8 cellular contexts compared by ENCODE assay signal in the genomic region with DNA sequence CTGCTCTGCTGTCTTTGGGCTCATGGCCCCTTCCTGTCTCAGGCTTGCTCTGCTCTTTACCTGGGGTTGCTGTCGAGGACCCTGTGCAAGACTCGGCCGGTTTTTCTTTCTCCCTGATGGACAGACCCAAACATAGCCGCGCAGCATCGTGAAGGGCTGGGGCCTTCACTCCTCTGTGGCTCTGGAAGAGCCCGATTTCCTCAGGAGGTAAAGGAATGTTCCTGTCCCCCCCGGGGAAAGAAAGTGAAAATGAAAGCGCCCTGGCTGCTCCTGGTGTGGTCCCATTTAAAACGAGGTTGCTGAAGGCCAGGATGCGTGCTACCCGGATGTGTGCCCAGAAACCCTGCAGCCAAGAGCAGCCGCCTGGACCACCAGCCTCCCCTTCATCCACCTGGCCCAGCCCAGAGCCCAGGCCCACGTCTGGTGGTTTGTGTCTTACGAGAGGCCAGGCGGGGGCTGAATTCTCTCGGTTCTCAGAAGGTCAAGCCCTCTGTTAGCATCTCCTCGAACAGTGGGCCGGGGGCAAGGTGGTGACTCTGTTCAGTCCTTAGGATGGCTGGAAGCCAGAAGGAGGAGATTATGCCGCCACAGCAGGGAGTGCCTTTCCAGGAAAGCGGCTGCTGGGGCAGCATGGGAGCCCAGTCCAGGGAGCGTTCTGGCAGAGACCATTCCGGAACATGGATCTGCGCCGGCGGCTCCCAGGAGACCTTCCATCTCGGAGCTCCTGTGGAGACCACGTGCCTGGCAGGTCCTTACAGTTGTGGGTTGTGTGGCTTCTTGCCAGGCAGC. TPM values are rescaled to one million over a fixed set of nuclear protein-coding genes. Genes with fewer than 3 reads are reported as not detected.
A peak's percentile ranks its signal among the peaks of the same experiment; 100 is the strongest.
DNase-seq lines count a peak whose midpoint lies in the region; ATAC-seq and TF ChIP-seq lines count a peak whose summit lies in the region.

No MANE protein-coding gene starts in this region.

- peak overlapping the region; percentile 75 for H3K9ac ChIP-seq in OCI-LY1 (ENCODE audit: low read length)

- peak overlapping the region; percentile 99 for H3K4me3 Mint-ChIP-seq in MCF 10A (ENCODE audit: unreplicated experiment)

- peak overlapping the region; percentile 28 for H3K27ac ChIP-seq in OCI-LY1 (ENCODE audit: low read depth, low read length, poor library complexity, severe bottlenecking)
- peak overlapping the region; percentile 97 for H3K27ac ChIP-seq in layer of hippocampus (ENCODE audit: low read depth, low read length)
- H3K27ac ChIP-seq in stomach: peak overlapping the region; percentile 97 to 99 (median 99)

- no peak for TF ChIP-seq EP300 in stomach (IDR thresholded peaks at IDR 0.05)

- H3K4me1 Mint-ChIP-seq in MCF 10A (ENCODE audit: insufficient read depth, unreplicated experiment): peaks cover 25% of the 10 kb centered on the region

- H3K9me2 ChIP-seq in OCI-LY1 (ENCODE audit: low read depth, low read length): no peaks in the 10 kb centered on the region

- H3K4me3 ChIP-seq in GM06990 (replicated peaks; ENCODE audit: low read depth, low read length): peak overlapping the region; percentile 93
- peak overlapping the region; percentile 80 for H3K4me3 ChIP-seq in OCI-LY1 (ENCODE audit: low read depth, low read length, poor library complexity, severe bottlenecking)
- peak overlapping the region; percentile 65 to 97 (median 88) for H3K4me3 ChIP-seq in stomach

- H3K79me2 ChIP-seq in OCI-LY1 (ENCODE audit: insufficient read depth, low read length): peaks cover 27% of the 10 kb centered on the region; the same call in 1 of the 2 replicates

- CTCF ChIA-PET in MCF 10A (lab: Yijun Ruan, JAX): interaction anchor here (0.6 to 7.3 kb wide), 8 partner anchors 10 to 660 kb away, joined by 3 to 72 read pairs (median 4); a partner anchor contains a TSS

- peak overlapping the region; percentile 95 for H3K27ac Mint-ChIP-seq in MCF 10A (ENCODE audit: low read depth, unreplicated experiment)

- ATAC-seq in HG02970 (IDR thresholded peaks at IDR 0.05; ENCODE audit: low FRiP score, unreplicated experiment) (no peak), GM18873 (IDR thresholded peaks at IDR 0.05; ENCODE audit: low FRiP score, unreplicated experiment) (no peak)

- no peaks in the 10 kb centered on the region for H3F3A ChIP-seq in OCI-LY1 (ENCODE audit: insufficient read depth, low read length)

- H3K27me3 ChIP-seq in GM06990 (replicated peaks; ENCODE audit: control insufficient read depth, insufficient read depth, low read length) (no peaks in the 10 kb centered on the region), OCI-LY1 (ENCODE audit: insufficient read depth, low read length) (no peaks in the 10 kb centered on the region), layer of hippocampus (ENCODE audit: control insufficient read depth, insufficient read depth, low read length) (no peaks in the 10 kb centered on the region), stomach (no peaks in the 10 kb centered on the region)

- no peaks in the 10 kb centered on the region for H3K9me3 ChIP-seq in OCI-LY1 (ENCODE audit: low read length)
- no peaks in the 10 kb centered on the region for H3K9me3 ChIP-seq in stomach

- H3K4me1 ChIP-seq in OCI-LY1 (ENCODE audit: insufficient read depth, low read length, severe bottlenecking) (peaks cover 51% of the 10 kb centered on the region), stomach (peaks cover 38 to 61% (median 53%) of the 10 kb centered on the region in 4 donors)

- no peak overlapping the region for H2AFZ ChIP-seq in OCI-LY1 (ENCODE audit: low read length)

- H3K36me3 ChIP-seq in GM06990 (ENCODE audit: control insufficient read depth, insufficient read depth, low read length) (peaks cover 8% of the 10 kb centered on the region), OCI-LY1 (ENCODE audit: insufficient read depth, low read length) (no peaks in the 10 kb centered on the region), stomach (peaks cover 3 to 15% (median 13%) of the 10 kb centered on the region in 4 donors)

- POLR2A ChIA-PET in MCF 10A (lab: Yijun Ruan, JAX): interaction anchor here (0.6 to 9.7 kb wide), 24 partner anchors 10 to 1418 kb away, joined by 3 to 318 read pairs (median 4); a partner anchor contains a TSS

- peak; percentile 39 for DNase-seq in GM06990 (ENCODE audit: extremely low read depth, insufficient read length)
- DNase-seq in MCF 10A (ENCODE audit: unreplicated experiment): peak; percentile 82
- DNase-seq in stomach: peak; percentile 78
- no peak for DNase-seq in SHP77 treated with DMSO at 0.1 percent for 48 hours (lab: John Stamatoyannopoulos, UW)

- no peak for TF ChIP-seq CTCF in GM06990 (IDR thresholded peaks at IDR 0.05; ENCODE audit: insufficient read depth, low read length, poor library complexity, severe bottlenecking)
- TF ChIP-seq CTCF in OCI-LY1 (IDR thresholded peaks at IDR 0.05; ENCODE audit: low read length): no peak
- TF ChIP-seq CTCF in MCF 10A (IDR thresholded peaks at IDR 0.05; ENCODE audit: unreplicated experiment): no peak
- TF ChIP-seq CTCF in stomach (IDR thresholded peaks at IDR 0.05): no peak

- WGBS in stomach, 5 donors: 9 to 20% (median 14%) methylated on average over 25 to 28 of the region's 28 CpGs

- intact Hi-C loops in MCF 10A (cut with micrococcal nuclease): no loop called here
- intact Hi-C loops in stomach (cut with DNase I; ENCODE audit: low total_unique reads): loop anchor here (10.0 kb wide), 1 partner anchor 46 kb away; no protein-coding TSS in a partner anchor

- H4K20me1 ChIP-seq in OCI-LY1 (ENCODE audit: insufficient read depth, low read length): no peaks in the 10 kb centered on the region

- TF ChIP-seq POLR2A in stomach (IDR thresholded peaks at IDR 0.05): no peak

- H3K4me2 ChIP-seq in OCI-LY1 (ENCODE audit: low read length): peak overlapping the region; percentile 95

- peaks cover 29% of the 10 kb centered on the region for H3K36me3 Mint-ChIP-seq in MCF 10A (ENCODE audit: insufficient read depth, unreplicated experiment)

- TSS peak; percentile 42 for BruUV-seq in MCF 10A (replicated peaks; lab: Mats Ljungman, UMichigan)

- H3K9me3 Mint-ChIP-seq in MCF 10A (ENCODE audit: unreplicated experiment): no peaks in the 10 kb centered on the region

- H3K27me3 Mint-ChIP-seq in MCF 10A (ENCODE audit: insufficient read depth, unreplicated experiment): peaks cover 17% of the 10 kb centered on the region

RNA-seq across cellular contexts. Expression of a gene that starts 1.2 kb away (rescaled TPM):
- 495 and 510 TPM in 2 replicates for total RNA-seq in MCF 10A (2022)
- total RNA-seq in stomach: 100 to 1,000 TPM; 179 to 326 (median 230) TPM
- 100 to 1,000 TPM; 457 to 613 (median 592) TPM for polyA plus RNA-seq in stomach

RNA-seq across cellular contexts. Expression of a gene that starts 8.5 kb away (rescaled TPM):
- total RNA-seq in MCF 10A (2022) (9.0 and 18.5 TPM in 2 replicates), stomach (10 to 100 TPM in 1 of 5 donors, 1 to 10 TPM in 2, not detected in 2; 1.3 to 26.6 (median 1.7) TPM)
- polyA plus RNA-seq in stomach: 1 to 10 TPM in 1 of 3 donors, under 1 TPM in 2; 0.46 to 1.8 (median 0.87) TPM

RNA-seq across cellular contexts. Expression of a gene that starts 24.3 kb away (rescaled TPM):
- total RNA-seq in MCF 10A (2022) (12.0 and 16.5 TPM in 2 replicates), stomach (1 to 10 TPM; 1.2 to 6.1 (median 5.0) TPM)
- 1 to 10 TPM; 1.4 to 5.3 (median 3.7) TPM for polyA plus RNA-seq in stomach

RNA-seq across cellular contexts. Expression of a gene that starts 32.2 kb away (rescaled TPM):
- total RNA-seq in MCF 10A (2022) (85.4 and 111 TPM in 2 replicates), stomach (100 to 1,000 TPM in 1 of 5 donors, 10 to 100 TPM in 4; 18.7 to 101 (median 77.4) TPM)
- polyA plus RNA-seq in stomach: 100 to 1,000 TPM; 136 to 158 (median 156) TPM

RNA-seq across cellular contexts. Expression of a gene that starts 38.2 kb away (rescaled TPM):
- total RNA-seq in MCF 10A (2022) (48.9 and 49.2 TPM in 2 replicates), stomach (10 to 100 TPM in 2 of 5 donors, 1 to 10 TPM in 2, under 1 TPM in 1; 0.58 to 94.7 (median 5.0) TPM)
- polyA plus RNA-seq in stomach: 10 to 100 TPM; 12.8 to 30.5 (median 20.0) TPM

Comparison
In these comparisons a context has a peak if more than half of its experiments do, and no peak if none do; other contexts are left out.
1. H3K27ac ChIP-seq: peak in every context shown above with its lines; median percentile 99 in stomach; 97 in layer of hippocampus; 28 in OCI-LY1.